In the genomic region with DNA sequence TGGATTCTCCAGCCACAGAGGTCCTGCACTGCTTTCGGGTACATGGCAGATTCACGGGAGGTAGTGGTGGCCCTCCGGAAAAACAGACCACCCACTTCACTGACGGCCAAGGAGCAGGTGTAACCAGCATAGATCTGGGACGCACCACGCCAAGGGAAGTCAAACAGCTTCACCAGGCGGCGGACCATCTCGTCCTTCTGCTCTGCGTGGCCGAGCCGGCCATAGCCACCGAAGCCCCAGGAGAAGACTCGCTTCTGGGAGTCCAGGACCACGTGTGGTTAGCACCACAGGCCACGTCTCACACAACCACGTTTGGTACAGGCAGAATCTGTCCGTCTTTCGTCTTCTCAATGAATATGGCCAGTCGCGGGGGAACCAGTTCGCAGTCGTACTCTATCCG, we compare ENCODE assay signal across 21 cellular contexts.
DNase-seq lines count a peak whose midpoint lies in the region; ATAC-seq, FAIRE-seq and TF ChIP-seq lines count a peak whose summit lies in the region.
"Had no signal": no experiment of that assay in that cellular context is flagged by ENCODE, and none has a peak within 500 bp of the region (broad histone marks: within the 10 kb centered on the region; RNA-seq: fewer than 3 reads in every experiment).

No MANE protein-coding gene starts in this region.

- no peak for TF ChIP-seq POLR2A in testis (IDR thresholded peaks at IDR 0.05)

- H3K4me3 ChIP-seq in RWPE2 (ENCODE audit: severe bottlenecking) (no peak overlapping the region), bronchial epithelial cell (ENCODE audit: low read depth, low read length) (no peak overlapping the region), testis (peak overlapping the region; percentile 6 to 18)
- H3K4me3 ChIP-seq: A549; BLaER1 treated with 17β-estradiol and CSF1 and Interleukin-3, amounts not matched to agents 10 nM and 100 nM; GM12878 had no signal

- WGBS in testis, 2 donors: 61 to 67% methylated on average over 5 to 24 of the region's 24 CpGs

- H3K27ac ChIP-seq in RWPE2 (ENCODE audit: poor library complexity, severe bottlenecking): no peak overlapping the region
- no peak overlapping the region for H3K27ac ChIP-seq in testis
- H3K27ac ChIP-seq: 22Rv1; A549; BLaER1 treated with 17β-estradiol and CSF1 and Interleukin-3, amounts not matched to agents 10 nM and 100 nM; C4-2B had no signal

- H3K4me1 ChIP-seq in RWPE2 (ENCODE audit: insufficient read depth, poor library complexity, severe bottlenecking) (peaks cover 13% of the 10 kb centered on the region), testis (no peaks in the 10 kb centered on the region)
- H3K4me1 ChIP-seq: A549; BLaER1 treated with 17β-estradiol and CSF1 and Interleukin-3, amounts not matched to agents 10 nM and 100 nM; Caco-2 had no signal

- TF ChIP-seq CTCF in RWPE2 (IDR thresholded peaks at IDR 0.05; ENCODE audit: poor library complexity, severe bottlenecking): no peak
- TF ChIP-seq CTCF in bronchial epithelial cell (IDR thresholded peaks at IDR 0.05; ENCODE audit: insufficient read depth, low read length, severe bottlenecking): no peak
- no peak for TF ChIP-seq CTCF in testis (IDR thresholded peaks at IDR 0.05)

- no peaks in the 10 kb centered on the region for H3K9me3 ChIP-seq in RWPE2 (ENCODE audit: severe bottlenecking)
- no peaks in the 10 kb centered on the region for H3K9me3 ChIP-seq in testis
- H3K9me3 ChIP-seq: A549, Caco-2 had no signal

- FAIRE-seq in bronchial epithelial cell (lab: Jason Lieb, UNC): peak; percentile 28
- FAIRE-seq: A549, D721Med, G401.6, GM12878, GM12892, GM18507 had no signal

- ATAC-seq in RWPE2 (ENCODE audit: low read depth): no peak
- ATAC-seq in HG02678 (IDR thresholded peaks at IDR 0.05; ENCODE audit: unreplicated experiment): no peak
- ATAC-seq: A549; CD8-positive, alpha-beta T cell; GM12878 had no signal

- no peaks in the 10 kb centered on the region for H3K27me3 ChIP-seq in RWPE2 (ENCODE audit: insufficient read depth, poor library complexity, severe bottlenecking)
- no peaks in the 10 kb centered on the region for H3K27me3 ChIP-seq in bronchial epithelial cell (ENCODE audit: control insufficient read depth, insufficient read depth, low read length)
- H3K27me3 ChIP-seq in testis: no peaks in the 10 kb centered on the region
- H3K27me3 ChIP-seq: BLaER1 treated with 17β-estradiol and CSF1 and Interleukin-3, amounts not matched to agents 10 nM and 100 nM had no signal

- DNase-seq in RWPE2 (ENCODE audit: low spot score) (peak; percentile 42), bronchial epithelial cell (ENCODE audit: low read depth) (no peak), testis (peak; percentile 14), NCI-H2029 (lab: John Stamatoyannopoulos, UW) (no peak), GF-D8 (lab: John Stamatoyannopoulos, UW) (no peak)
- DNase-seq: AML-193; Caco-2; Calu3; CD4-positive, alpha-beta T cell; CD8-positive, alpha-beta T cell; DMS79 treated with DMSO at 0.1 percent for 48 hours had no signal

- H3K36me3 ChIP-seq in RWPE2 (ENCODE audit: low read depth) (no peaks in the 10 kb centered on the region), bronchial epithelial cell (ENCODE audit: control insufficient read depth, insufficient read depth, low read length) (no peaks in the 10 kb centered on the region), testis (ENCODE audit: low read depth, missing control alignments) (no peaks in the 10 kb centered on the region)
- H3K36me3 ChIP-seq: BLaER1 treated with 17β-estradiol and CSF1 and Interleukin-3, amounts not matched to agents 10 nM and 100 nM had no signal

- intact Hi-C loops in testis (cut with DNase I; ENCODE audit: low total_unique reads): no loop called here

Comparison
In these comparisons a context has a peak if more than half of its experiments do, and no peak if none do; other contexts are left out.
1. DNase-seq: peak in RWPE2 (single experiment) and testis (single experiment); none in bronchial epithelial cell (single experiment), NCI-H2029 (single experiment) and GF-D8 (single experiment).
2. H3K4me3 ChIP-seq: peak in testis (2 of 2); none in RWPE2 (single experiment) and bronchial epithelial cell (single experiment).